Comparison of ENCODE assay signal across 19 cellular contexts in genomic region chr10:45403151-45403550, GRCh38.
"Had no signal": no experiment of that assay in that cellular context is flagged by ENCODE, and none has a peak within 500 bp of the region (broad histone marks: within the 10 kb centered on the region; RNA-seq: fewer than 3 reads in every experiment).

No MANE protein-coding gene starts in this region.

- H3K27ac Mint-ChIP-seq: activated CD4-positive, alpha-beta T cell treated with anti-CD3 and anti-CD28 coated beads, Interleukin-2, amount 10 ng/mL, durations not matched to agents 7 days and 5 days; activated naive CD8-positive, alpha-beta T cell treated with anti-CD3 and anti-CD28 coated beads, Interleukin-2, amount 10 ng/mL, durations not matched to agents 7 days and 5 days; activated T-helper 1 cell treated with anti-CD3 and anti-CD28 coated beads, Interleukin-12 subunit alpha, Interleukin-12 subunit beta, Interleukin-2, Interleukin-4 antibody, amounts not matched to agents 30 ng/mL and 10 ng/mL and 1 ng/mL, durations not matched to agents 14 hours and 24 hours and 36 hours had no signal

- H3K4me3 Mint-ChIP-seq: activated B cell treated with CpG ODN at 0.5 μM for 24 hours; activated CD4-positive, alpha-beta T cell treated with anti-CD3 and anti-CD28 coated beads, Interleukin-2, amount 10 ng/mL, durations not matched to agents 7 days and 5 days; activated naive CD8-positive, alpha-beta T cell treated with anti-CD3 and anti-CD28 coated beads, Interleukin-2, amount 10 ng/mL, durations not matched to agents 7 days and 5 days; activated T-helper 1 cell treated with anti-CD3 and anti-CD28 coated beads, Interleukin-12 subunit alpha, Interleukin-12 subunit beta, Interleukin-2, Interleukin-4 antibody, amounts not matched to agents 30 ng/mL and 10 ng/mL and 1 ng/mL, durations not matched to agents 14 hours and 24 hours and 36 hours; naive thymus-derived CD8-positive, alpha-beta T cell had no signal

- FAIRE-seq: endometrium had no signal

- H3K4me3 ChIP-seq: left ventricle myocardium inferior, tibial artery, vagina had no signal

- H3K27ac ChIP-seq: left ventricle myocardium inferior, tibial artery, vagina had no signal

- H3K27me3 Mint-ChIP-seq: activated B cell treated with CpG ODN at 0.5 μM for 24 hours had no signal

- H3K4me1 ChIP-seq: left ventricle myocardium inferior, tibial artery, vagina had no signal

- H3K36me3 ChIP-seq: left ventricle myocardium inferior, tibial artery, vagina had no signal

- H3K27me3 ChIP-seq: vagina had no signal

- H3K9me3 Mint-ChIP-seq: activated B cell treated with CpG ODN at 0.5 μM for 24 hours; activated naive CD8-positive, alpha-beta T cell treated with anti-CD3 and anti-CD28 coated beads, Interleukin-2, amount 10 ng/mL, durations not matched to agents 7 days and 5 days; activated T-helper 1 cell treated with anti-CD3 and anti-CD28 coated beads, Interleukin-12 subunit alpha, Interleukin-12 subunit beta, Interleukin-2, Interleukin-4 antibody, amounts not matched to agents 30 ng/mL and 10 ng/mL and 1 ng/mL, durations not matched to agents 14 hours and 24 hours and 36 hours; naive thymus-derived CD8-positive, alpha-beta T cell had no signal

- H3K36me3 Mint-ChIP-seq: naive thymus-derived CD8-positive, alpha-beta T cell had no signal

- DNase-seq: activated B cell treated with CpG ODN at 0.5 μM for 24 hours; activated CD4-positive, alpha-beta T cell treated with anti-CD3 and anti-CD28 coated beads, Interleukin-2, amount 10 ng/mL, durations not matched to agents 7 days and 5 days; activated CD8-positive, alpha-beta memory T cell treated with anti-CD3 and anti-CD28 coated beads, Interleukin-2, amount 50 U/mL, for 48 hours; activated naive CD8-positive, alpha-beta T cell treated with anti-CD3 and anti-CD28 coated beads, Interleukin-2, amount 10 ng/mL, durations not matched to agents 7 days and 5 days; anterior cingulate cortex; foreskin fibroblast; glutamatergic neuron; hypothalamus; left ventricle myocardium inferior; mesenchymal stem cell; naive thymus-derived CD8-positive, alpha-beta T cell; stimulated activated CD4-positive, alpha-beta T cell treated with anti-CD3 and anti-CD28 coated beads, Interleukin-4, amount 100 ng/mL, for 1 hour; stimulated activated naive CD4-positive, alpha-beta T cell; T-helper 2 cell; tibial artery had no signal

- ATAC-seq: esophagus mucosa; naive thymus-derived CD8-positive, alpha-beta T cell had no signal

- H3K9me3 ChIP-seq: left ventricle myocardium inferior, tibial artery, vagina had no signal
